39 cellular contexts compared by ENCODE assay signal in the genomic region with DNA sequence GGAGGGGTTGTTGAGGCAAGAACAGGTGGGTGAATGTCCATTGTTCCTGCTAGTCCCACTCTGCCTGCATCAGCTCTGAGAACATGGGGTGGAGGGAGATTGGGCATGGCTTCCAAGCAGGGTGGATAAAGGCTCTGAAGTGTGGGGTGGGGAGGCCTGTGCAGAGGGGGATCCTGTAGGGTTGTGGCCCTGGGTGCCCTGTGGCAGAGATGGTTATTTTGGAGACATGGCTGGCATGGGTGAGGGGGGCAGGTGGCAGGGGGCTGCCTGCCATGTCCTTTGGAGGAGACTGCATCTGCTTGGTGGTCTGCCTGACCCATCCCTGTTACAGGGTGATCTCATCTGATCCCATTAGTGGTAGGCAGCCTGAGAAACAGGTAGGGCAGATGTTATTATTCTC. TPM values are rescaled to one million over a fixed set of nuclear protein-coding genes. Genes with fewer than 3 reads are reported as not detected.
"Had no signal": no experiment of that assay in that cellular context is flagged by ENCODE, and none has a peak within 500 bp of the region (broad histone marks: within the 10 kb centered on the region; RNA-seq: fewer than 3 reads in every experiment).

No MANE protein-coding gene starts in this region.

- H3K4me3 Mint-ChIP-seq: activated naive CD4-positive, alpha-beta T cell treated with anti-CD3 and anti-CD28 coated beads for 36 hours had no signal

- H3K27ac ChIP-seq: adrenal gland, body of pancreas, breast epithelium, Peyer's patch, RWPE1, VCaP had no signal

- H3K4me3 ChIP-seq: body of pancreas, K562 had no signal

- H3K4me1 ChIP-seq: breast epithelium had no signal

- H3K9me3 Mint-ChIP-seq: activated B cell treated with CpG ODN at 0.5 μM for 24 hours; activated CD8-positive, alpha-beta T cell treated with anti-CD3 and anti-CD28 coated beads for 36 hours; activated naive CD4-positive, alpha-beta T cell treated with anti-CD3 and anti-CD28 coated beads for 36 hours; activated naive CD4-positive, alpha-beta T cell treated with anti-CD3 and anti-CD28 coated beads, Interleukin-2, amount 50 U/mL, for 72 hours; activated T-cell treated with anti-CD3 and anti-CD28 coated beads, Interleukin-2, amount 50 U/mL, for 72 hours; activated T-helper 2 cell treated with anti-CD3 and anti-CD28 coated beads, Interferon-gamma antibody, Interleukin-2, Interleukin-4, amounts not matched to agents 10 μg/mL and 5 μg/mL and 100 μg/mL, durations not matched to agents 14 hours and 24 hours and 36 hours had no signal

- H3K36me3 ChIP-seq: adrenal gland, breast epithelium, Peyer's patch had no signal

- H3K9me3 ChIP-seq: adrenal gland, body of pancreas, breast epithelium, Peyer's patch had no signal

- DNase-seq: activated B cell treated with CpG ODN at 0.5 μM for 24 hours; activated CD4-positive, alpha-beta T cell treated with anti-CD3 and anti-CD28 coated beads for 48 hours; activated CD4-positive, alpha-beta T cell treated with anti-CD3 and anti-CD28 coated beads, Interleukin-2, amount 50 U/mL, for 4 hours; activated CD4-positive, CD25-positive, alpha-beta regulatory T cell treated with anti-CD3 and anti-CD28 coated beads, Interleukin-2, amount 50 U/mL, for 72 hours; activated CD8-positive, alpha-beta T cell treated with anti-CD3 and anti-CD28 coated beads for 36 hours; activated gamma-delta T cell; activated naive CD4-positive, alpha-beta T cell treated with anti-CD3 and anti-CD28 coated beads for 36 hours; activated T-cell treated with anti-CD3 and anti-CD28 coated beads, Interleukin-2, amount 50 U/mL, for 1 hour; activated T-cell treated with anti-CD3 and anti-CD28 coated beads, Interleukin-2, amount 50 U/mL, for 72 hours; adrenal gland; body of pancreas; caudate nucleus; NCI-H1092 treated with DMSO at 0.1 percent for 48 hours; NCI-H1417; NCI-H146; NCI-H187; NCI-H2029 treated with DMSO at 0.1 percent for 48 hours; NCI-H2107; NCI-H2171; NCI-H510A; NCI-H526; NCI-H748 treated with DMSO at 0.1 percent for 48 hours; NK-92 treated with Interleukin-12 subunit alpha and Interleukin-12 subunit beta, amount 100 ng/mL, for 24 hours; PC-3; Peyer's patch; Right ventricle myocardium superior; SW 1271; T-helper 1 cell; T-helper 2 cell; T-helper 9 cell had no signal

- ATAC-seq: activated T-cell treated with anti-CD3 and anti-CD28 coated beads, Interleukin-2, amount 50 U/mL, for 72 hours; body of pancreas; K562; PC-3 had no signal

- H3K27ac Mint-ChIP-seq: activated B cell treated with CpG ODN at 0.5 μM for 24 hours; activated CD8-positive, alpha-beta T cell treated with anti-CD3 and anti-CD28 coated beads for 36 hours; activated naive CD4-positive, alpha-beta T cell treated with anti-CD3 and anti-CD28 coated beads for 36 hours; activated naive CD4-positive, alpha-beta T cell treated with anti-CD3 and anti-CD28 coated beads, Interleukin-2, amount 50 U/mL, for 72 hours; activated T-cell treated with anti-CD3 and anti-CD28 coated beads, Interleukin-2, amount 50 U/mL, for 72 hours; activated T-helper 2 cell treated with anti-CD3 and anti-CD28 coated beads, Interferon-gamma antibody, Interleukin-2, Interleukin-4, amounts not matched to agents 10 μg/mL and 5 μg/mL and 100 μg/mL, durations not matched to agents 14 hours and 24 hours and 36 hours had no signal

- H3K27me3 ChIP-seq: breast epithelium, Peyer's patch had no signal

RNA-seq across cellular contexts. Expression of a gene that starts 11.2 kb away (rescaled TPM):
- total RNA-seq: activated B cell treated with CpG ODN at 0.5 μM for 24 hours; activated CD8-positive, alpha-beta memory T cell treated with anti-CD3 and anti-CD28 coated beads for 36 hours; activated CD8-positive, alpha-beta T cell treated with anti-CD3 and anti-CD28 coated beads for 36 hours; activated naive CD4-positive, alpha-beta T cell treated with anti-CD3 and anti-CD28 coated beads for 36 hours; activated naive CD4-positive, alpha-beta T cell treated with anti-CD3 and anti-CD28 coated beads, Interleukin-2, amount 50 U/mL, for 72 hours; activated T-cell treated with anti-CD3 and anti-CD28 coated beads, Interleukin-2, amount 50 U/mL, for 72 hours; activated T-helper 2 cell treated with anti-CD3 and anti-CD28 coated beads, Interferon-gamma antibody, Interleukin-2, Interleukin-4, amounts not matched to agents 10 μg/mL and 5 μg/mL and 100 μg/mL, durations not matched to agents 14 hours and 24 hours and 36 hours; adrenal gland; astrocyte; body of pancreas; breast epithelium; K562; M059J; PC-3; Peyer's patch; Right ventricle myocardium superior had no signal
- polyA plus RNA-seq: adrenal gland, K562 had no signal

RNA-seq across cellular contexts. Expression of a gene that starts 48.3 kb away (rescaled TPM):
- total RNA-seq: body of pancreas had no signal

RNA-seq across cellular contexts. Expression of a gene that starts 52.9 kb away (rescaled TPM):
- total RNA-seq: activated B cell treated with CpG ODN at 0.5 μM for 24 hours; activated CD8-positive, alpha-beta memory T cell treated with anti-CD3 and anti-CD28 coated beads for 36 hours; activated CD8-positive, alpha-beta T cell treated with anti-CD3 and anti-CD28 coated beads for 36 hours; activated naive CD4-positive, alpha-beta T cell treated with anti-CD3 and anti-CD28 coated beads for 36 hours; activated naive CD4-positive, alpha-beta T cell treated with anti-CD3 and anti-CD28 coated beads, Interleukin-2, amount 50 U/mL, for 72 hours; activated T-cell treated with anti-CD3 and anti-CD28 coated beads, Interleukin-2, amount 50 U/mL, for 72 hours; activated T-helper 2 cell treated with anti-CD3 and anti-CD28 coated beads, Interferon-gamma antibody, Interleukin-2, Interleukin-4, amounts not matched to agents 10 μg/mL and 5 μg/mL and 100 μg/mL, durations not matched to agents 14 hours and 24 hours and 36 hours; K562 had no signal
- polyA plus RNA-seq: K562 had no signal
